Comparison of ENCODE assay signal across 8 cellular contexts in the genomic region with DNA sequence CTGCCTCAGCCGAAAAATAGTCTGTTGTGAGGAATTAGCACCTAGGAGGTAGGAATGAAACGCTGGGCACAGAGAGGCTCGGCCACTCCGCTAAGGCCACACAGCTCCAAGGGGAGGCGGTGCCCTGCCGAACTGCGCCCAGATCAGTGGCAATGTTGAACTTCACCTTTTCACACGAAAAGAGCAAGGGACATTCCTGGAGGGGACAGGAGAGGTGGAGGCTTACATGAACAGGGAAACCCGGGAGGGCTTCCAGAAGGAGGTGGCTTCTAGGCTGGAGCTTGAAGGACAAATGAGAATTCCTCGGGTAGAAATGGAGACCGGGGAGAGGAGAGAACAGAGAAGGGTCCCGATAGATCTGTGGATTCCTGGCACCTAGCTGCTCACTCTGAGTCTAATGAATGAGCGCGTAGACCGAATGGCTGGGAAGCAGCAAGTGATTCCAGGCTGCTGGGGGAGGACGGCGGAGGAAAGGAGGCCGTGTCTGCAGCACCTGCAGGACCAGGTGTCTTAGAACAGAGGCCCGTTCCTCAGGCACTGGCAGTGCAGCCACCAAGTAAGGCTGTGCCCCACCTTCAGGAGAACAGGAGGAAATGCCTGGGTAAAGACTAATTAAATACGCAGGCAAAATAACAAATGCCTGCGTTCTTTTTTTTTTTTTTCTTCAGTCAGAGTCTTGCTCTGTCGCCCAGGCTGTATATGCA. TPM values are rescaled to one million over a fixed set of nuclear protein-coding genes. Genes with fewer than 3 reads are reported as not detected.
A peak's percentile ranks its signal among the peaks of the same experiment; 100 is the strongest.
DNase-seq lines count a peak whose midpoint lies in the region; ATAC-seq and TF ChIP-seq lines count a peak whose summit lies in the region.

No MANE protein-coding gene starts in this region.

- H3K4me1 ChIP-seq in lung (ENCODE audit: control insufficient read depth in 2 of 2, insufficient read depth in 2 of 2, low read length in 2 of 2), result peaks cover 0 to 9% of the 10 kb centered on the region in 2 donors

- H3K9me3 ChIP-seq in WERI-Rb-1 (ENCODE audit: severe bottlenecking), result no peaks in the 10 kb centered on the region
- H3K9me3 ChIP-seq in lung (ENCODE audit: control insufficient read depth in 2 of 2, insufficient read depth in 1 of 2, low read length in 1 of 2), result no peaks in the 10 kb centered on the region

- peak overlapping the region; percentile 96 for H3K27ac Mint-ChIP-seq in dendritic cell treated with granulocyte-macrophage colony-stimulating factor and Interleukin-4, amounts not matched to agents 40 ng/mL and 50 ng/mL, for 4 days
- H3K27ac Mint-ChIP-seq in stimulated activated naive CD8-positive, alpha-beta T cell treated with anti-CD3 and anti-CD28 coated beads, Interleukin-15, amount 100 ng/mL, for 72 hours, result peak overlapping the region; percentile 95 to 98

- peaks cover 4% of the 10 kb centered on the region for H3K27me3 Mint-ChIP-seq in dendritic cell treated with granulocyte-macrophage colony-stimulating factor and Interleukin-4, amounts not matched to agents 40 ng/mL and 50 ng/mL, for 4 days
- H3K27me3 Mint-ChIP-seq in stimulated activated naive CD8-positive, alpha-beta T cell treated with anti-CD3 and anti-CD28 coated beads, Interleukin-15, amount 100 ng/mL, for 72 hours, result no peaks in the 10 kb centered on the region

- no peaks in the 10 kb centered on the region for H3K9me3 Mint-ChIP-seq in dendritic cell treated with granulocyte-macrophage colony-stimulating factor and Interleukin-4, amounts not matched to agents 40 ng/mL and 50 ng/mL, for 4 days
- no peaks in the 10 kb centered on the region for H3K9me3 Mint-ChIP-seq in stimulated activated naive CD8-positive, alpha-beta T cell treated with anti-CD3 and anti-CD28 coated beads, Interleukin-15, amount 100 ng/mL, for 72 hours

- ATAC-seq in GM21786 (IDR thresholded peaks at IDR 0.05; ENCODE audit: unreplicated experiment), result peak; percentile 7
- ATAC-seq in lung (ENCODE audit: insufficient read depth, low FRiP score), result peak; percentile 38
- ATAC-seq in stimulated activated naive CD8-positive, alpha-beta T cell treated with anti-CD3 and anti-CD28 coated beads, Interleukin-15, amount 100 ng/mL, for 72 hours, result peak; percentile 65
- ATAC-seq in GM18519 (IDR thresholded peaks at IDR 0.05; ENCODE audit: low FRiP score, unreplicated experiment), result no peak

- DNase-seq in DMS53 treated with DMSO at 0.1 percent for 48 hours (lab: John Stamatoyannopoulos, UW; ENCODE audit: unreplicated experiment) (peak; percentile 58), NCI-H187 treated with DMSO at 0.1 percent for 48 hours (lab: John Stamatoyannopoulos, UW) (peak; percentile 11), WERI-Rb-1 (peak; percentile 62), lung (ENCODE audit: low spot score) (peak; percentile 60)
- peak; percentile 46 to 61 for DNase-seq in stimulated activated naive CD8-positive, alpha-beta T cell treated with anti-CD3 and anti-CD28 coated beads, Interleukin-15, amount 100 ng/mL, for 72 hours

- TF ChIP-seq CTCF in WERI-Rb-1 (IDR thresholded peaks at IDR 0.05; ENCODE audit: low read depth, low read length) (peak; percentile 54), lung (IDR thresholded peaks at IDR 0.05; ENCODE audit: control extremely low read depth, extremely low read depth) (no peak)

- H3K27ac ChIP-seq in WERI-Rb-1 (peak overlapping the region; percentile 90), lung (ENCODE audit: low read depth in 1 of 2, low read length in 1 of 2) (peak overlapping the region; percentile 95 to 98)

- H3K36me3 Mint-ChIP-seq in dendritic cell treated with granulocyte-macrophage colony-stimulating factor and Interleukin-4, amounts not matched to agents 40 ng/mL and 50 ng/mL, for 4 days (ENCODE audit: low read depth), result peaks cover 23% of the 10 kb centered on the region

- H3K36me3 ChIP-seq in WERI-Rb-1, result no peaks in the 10 kb centered on the region; the same call in 1 of the 2 replicates
- no peaks in the 10 kb centered on the region for H3K36me3 ChIP-seq in lung (ENCODE audit: control insufficient read depth in 2 of 2, insufficient read depth in 2 of 2, low read length in 2 of 2)

- no peaks in the 10 kb centered on the region for H3K27me3 ChIP-seq in WERI-Rb-1 (ENCODE audit: insufficient read depth, low read depth, severe bottlenecking)
- H3K27me3 ChIP-seq in lung (ENCODE audit: control insufficient read depth, insufficient read depth), result no peaks in the 10 kb centered on the region

- peak overlapping the region; percentile 92 for H3K4me3 Mint-ChIP-seq in dendritic cell treated with granulocyte-macrophage colony-stimulating factor and Interleukin-4, amounts not matched to agents 40 ng/mL and 50 ng/mL, for 4 days
- H3K4me3 Mint-ChIP-seq in stimulated activated naive CD8-positive, alpha-beta T cell treated with anti-CD3 and anti-CD28 coated beads, Interleukin-15, amount 100 ng/mL, for 72 hours, result peak overlapping the region; percentile 96 to 98

- peaks cover 43% of the 10 kb centered on the region for H3K4me1 Mint-ChIP-seq in dendritic cell treated with granulocyte-macrophage colony-stimulating factor and Interleukin-4, amounts not matched to agents 40 ng/mL and 50 ng/mL, for 4 days (ENCODE audit: low read depth)
- peaks cover 42% of the 10 kb centered on the region for H3K4me1 Mint-ChIP-seq in stimulated activated naive CD8-positive, alpha-beta T cell treated with anti-CD3 and anti-CD28 coated beads, Interleukin-15, amount 100 ng/mL, for 72 hours

- intact Hi-C loops in dendritic cell treated with granulocyte-macrophage colony-stimulating factor and Interleukin-4, amounts not matched to agents 40 ng/mL and 50 ng/mL, for 4 days (cut with micrococcal nuclease), result loop anchor here (10.0 kb wide), 1 partner anchor 99 kb away; the partner anchor contains the start of gene BAHCC1

- WGBS in lung, 2 donors, result 10 to 13% methylated on average over 22 of the region's 22 CpGs

- H3K4me3 ChIP-seq in WERI-Rb-1 (ENCODE audit: low read depth, low read length) (peak overlapping the region; percentile 88), lung (peak overlapping the region; percentile 96)

RNA-seq across cellular contexts. Expression of gene SLC38A10, which starts 0.7 kb away (rescaled TPM):
- total RNA-seq in lung, result 100 to 1,000 TPM in 1 of 2 donors, 10 to 100 TPM in 1; 56.0 to 127 TPM
- 10 to 100 TPM; 69.6 to 95.3 TPM for polyA plus RNA-seq in lung

RNA-seq across cellular contexts. Expression of gene NDUFAF8, which starts 56.7 kb away (rescaled TPM):
- total RNA-seq in lung, result 10 to 100 TPM; 12.7 to 51.1 TPM
- 10 to 100 TPM; 23.1 to 36.7 TPM for polyA plus RNA-seq in lung

RNA-seq across cellular contexts. Expression of gene TEPSIN, which starts 57.0 kb away (rescaled TPM):
- 10 to 100 TPM; 20.7 to 48.7 TPM for total RNA-seq in lung
- 10 to 100 TPM; 29.1 to 33.1 TPM for polyA plus RNA-seq in lung

Comparison
In these comparisons a context has a peak if more than half of its experiments do, and no peak if none do; other contexts are left out.
1. DNase-seq: peak in every context shown above with its lines; median percentile 62 in WERI-Rb-1; 60 in lung; 58 in DMS53 treated with DMSO at 0.1 percent for 48 hours; 54 in stimulated activated naive CD8-positive, alpha-beta T cell treated with anti-CD3 and anti-CD28 coated beads, Interleukin-15, amount 100 ng/mL, for 72 hours; 11 in NCI-H187 treated with DMSO at 0.1 percent for 48 hours.